17 cellular contexts compared by ENCODE assay signal in the genomic region with DNA sequence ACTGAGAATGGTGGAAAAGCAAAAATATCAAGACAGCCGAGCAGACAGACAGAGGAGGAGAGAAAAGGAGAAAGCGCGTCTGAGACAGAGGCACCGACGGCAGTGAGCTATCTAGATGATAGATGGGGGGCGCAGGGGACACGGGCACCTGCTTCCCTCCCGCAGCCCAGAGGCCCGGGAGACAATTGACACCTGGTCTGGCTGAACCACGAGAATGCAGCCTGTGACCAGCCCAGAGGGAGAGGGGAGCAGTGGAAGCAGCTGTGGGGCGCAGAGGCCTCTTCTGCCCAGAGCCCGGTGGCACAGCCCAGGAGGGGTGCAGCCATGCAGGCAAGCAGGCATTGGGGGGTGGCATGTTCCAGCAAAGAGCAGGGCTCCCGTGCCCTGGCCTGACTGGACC. TPM values are rescaled to one million over a fixed set of nuclear protein-coding genes. Genes with fewer than 3 reads are reported as not detected.
"Had no signal": no experiment of that assay in that cellular context is flagged by ENCODE, and none has a peak within 500 bp of the region (broad histone marks: within the 10 kb centered on the region; RNA-seq: fewer than 3 reads in every experiment).

No MANE protein-coding gene starts in this region.

- H3K4me1 ChIP-seq: esophagus squamous epithelium, pancreas had no signal

- DNase-seq: activated CD4-positive, alpha-beta memory T cell treated with anti-CD3 and anti-CD28 coated beads for 36 hours; activated gamma-delta T cell; activated naive CD8-positive, alpha-beta T cell treated with anti-CD3 and anti-CD28 coated beads for 36 hours; activated T-cell treated with anti-CD3 and anti-CD28 coated beads, Interleukin-2, amount 50 U/mL, for 4 hours; aorta; esophagus squamous epithelium; foreskin fibroblast; heart left ventricle; mammary epithelial cell; mucosa of descending colon; pancreas; stimulated activated CD4-positive, alpha-beta T cell treated with anti-CD3 and anti-CD28 coated beads, Interleukin-15, amount 100 ng/mL, for 24 hours; stimulated activated CD4-positive, alpha-beta T cell treated with anti-CD3 and anti-CD28 coated beads, Interleukin-4, amount 100 ng/mL, for 24 hours; stimulated activated naive CD8-positive, alpha-beta T cell treated with anti-CD3 and anti-CD28 coated beads, Interleukin-15, amount 100 ng/mL, for 72 hours had no signal

- H3K27me3 ChIP-seq: pancreas had no signal

- H3K36me3 ChIP-seq: esophagus squamous epithelium, heart left ventricle, pancreas, thoracic aorta had no signal

- H3K27ac ChIP-seq: esophagus squamous epithelium, heart left ventricle, pancreas, thoracic aorta, VCaP had no signal

- FAIRE-seq: bronchial epithelial cell, pancreas had no signal

- H3K4me3 ChIP-seq: esophagus squamous epithelium, heart left ventricle, mucosa of descending colon, pancreas, thoracic aorta had no signal

- H3K9me3 ChIP-seq: esophagus squamous epithelium, heart left ventricle, mucosa of descending colon, pancreas, thoracic aorta had no signal

RNA-seq across cellular contexts. Expression of a gene that starts 48.2 kb away (rescaled TPM):
- total RNA-seq: esophagus squamous epithelium, thoracic aorta had no signal
- polyA plus RNA-seq: aorta had no signal
